8 cellular contexts compared by ENCODE assay signal in the genomic region with DNA sequence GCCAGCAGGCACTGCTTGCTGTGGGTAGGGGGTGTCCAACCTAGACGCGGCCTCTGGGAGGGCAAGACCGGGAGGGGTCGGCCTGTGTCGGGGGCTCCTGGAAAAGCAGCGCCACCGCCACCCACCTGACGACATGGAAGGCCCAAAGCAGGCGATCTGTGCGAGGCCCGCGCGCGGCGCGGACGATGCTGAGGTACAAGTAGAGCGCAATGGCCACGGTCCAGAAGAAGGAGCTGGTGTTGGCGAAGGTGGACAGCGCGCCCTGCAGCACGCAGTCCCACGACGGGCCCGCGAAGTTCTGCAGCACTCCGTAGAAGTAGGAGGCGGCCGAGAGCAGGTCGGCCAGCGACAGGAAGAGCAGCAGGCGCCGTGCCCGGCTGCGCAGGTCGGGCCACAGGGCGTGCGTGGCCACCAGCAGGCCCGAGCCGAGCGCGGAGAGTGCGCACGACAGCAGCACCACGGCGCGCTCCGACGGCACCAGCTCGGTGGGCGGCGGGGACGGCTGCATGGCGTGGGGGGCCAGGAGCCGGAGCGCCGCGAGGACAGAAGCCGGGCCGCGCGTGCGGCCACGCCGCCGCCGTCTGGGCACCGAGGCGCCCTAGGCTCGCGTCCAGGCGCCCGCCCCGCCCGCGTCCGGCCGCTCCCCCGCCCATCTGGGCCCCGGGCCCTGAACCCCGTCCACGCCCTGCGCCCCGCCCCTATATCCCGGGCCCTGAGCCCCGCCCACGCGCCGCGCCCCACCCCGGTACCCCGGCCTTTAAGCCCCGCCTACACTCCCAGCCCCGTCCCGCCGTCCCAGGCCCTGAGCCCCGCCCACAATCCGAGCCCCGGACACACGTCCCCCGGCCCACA. TPM values are rescaled to one million over a fixed set of nuclear protein-coding genes. Genes with fewer than 3 reads are reported as not detected.
A peak's percentile ranks its signal among the peaks of the same experiment; 100 is the strongest.
DNase-seq lines count a peak whose midpoint lies in the region; ATAC-seq, FAIRE-seq and TF ChIP-seq lines count a peak whose summit lies in the region.

A gene with protein sequence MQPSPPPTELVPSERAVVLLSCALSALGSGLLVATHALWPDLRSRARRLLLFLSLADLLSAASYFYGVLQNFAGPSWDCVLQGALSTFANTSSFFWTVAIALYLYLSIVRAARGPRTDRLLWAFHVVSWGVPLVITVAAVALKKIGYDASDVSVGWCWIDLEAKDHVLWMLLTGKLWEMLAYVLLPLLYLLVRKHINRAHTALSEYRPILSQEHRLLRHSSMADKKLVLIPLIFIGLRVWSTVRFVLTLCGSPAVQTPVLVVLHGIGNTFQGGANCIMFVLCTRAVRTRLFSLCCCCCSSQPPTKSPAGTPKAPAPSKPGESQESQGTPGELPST (minus strand): TSS at position 583 of the 852 bp plus-strand sequence. CDS start 75 bp downstream, at position 508.

- no peak for TF ChIP-seq CTCF in fibroblast of villous mesenchyme (IDR thresholded peaks at IDR 0.05; ENCODE audit: insufficient read depth, low read depth, low read length)
- peak in 1 of 2 donors; percentile 20 for TF ChIP-seq CTCF in suprapubic skin (IDR thresholded peaks at IDR 0.05)

- H3K4me1 ChIP-seq in neuron (ENCODE audit: insufficient read depth, low read length) (no peaks in the 10 kb centered on the region), suprapubic skin (peaks cover 58% of the 10 kb centered on the region)

- peak within 1 kb of the TSS; percentile 96 for H3K27ac ChIP-seq in suprapubic skin

- H2AFZ ChIP-seq in neuron (ENCODE audit: low read depth, low read length): peak within 1 kb of the TSS; percentile 46

- FAIRE-seq in RCC 7860 (lab: Jason Lieb, UNC): no peak

- H3K4me3 ChIP-seq in fibroblast of villous mesenchyme (ENCODE audit: low read depth, low read length) (peak within 1 kb of the TSS; percentile 62), neuron (ENCODE audit: low read length) (no peak within 1 kb of the TSS), suprapubic skin (peak within 1 kb of the TSS; percentile 83)

- ATAC-seq in GM19023 (IDR thresholded peaks at IDR 0.05; ENCODE audit: unreplicated experiment): peak; percentile 57
- peak; percentile 50 for ATAC-seq in HG03159 (IDR thresholded peaks at IDR 0.05; ENCODE audit: unreplicated experiment)

- TF ChIP-seq EP300 in suprapubic skin (IDR thresholded peaks at IDR 0.05): no peak

- peak; percentile 34 to 36 for TF ChIP-seq POLR2A in suprapubic skin (IDR thresholded peaks at IDR 0.05)

- H3K9me3 ChIP-seq in neuron (ENCODE audit: low read length) (peaks cover 6% of the 10 kb centered on the region), suprapubic skin (no peaks in the 10 kb centered on the region)

- H3K36me3 ChIP-seq in neuron (ENCODE audit: insufficient read depth, low read length) (no peaks in the 10 kb centered on the region), suprapubic skin (no peaks in the 10 kb centered on the region)

- WGBS in suprapubic skin: no CpG with 5 or more reads among the region's 102 CpGs

- H3K27me3 ChIP-seq in neuron (ENCODE audit: insufficient read depth, low read length) (peaks cover 35% of the 10 kb centered on the region), suprapubic skin (no peaks in the 10 kb centered on the region)

- DNase-seq in AML-193 (lab: John Stamatoyannopoulos, UW) (peak; percentile 42 to 64), RCC 7860 (ENCODE audit: low spot score) (peak; percentile 61), fibroblast of villous mesenchyme (ENCODE audit: low read depth) (peak; percentile 86), suprapubic skin (ENCODE audit: low spot score in 2 of 2) (peak; percentile 91 to 94)
- peak; percentile 72 for DNase-seq in activated effector memory CD4-positive, alpha-beta T cell treated with Interleukin-2 at 50 U/mL for 16 hours

RNA-seq across cellular contexts. Expression of the gene that starts here (rescaled TPM):
- total RNA-seq in fibroblast of villous mesenchyme (6.1 and 9.5 TPM in 2 replicates), suprapubic skin (10 to 100 TPM; 38.9 to 62.8 (median 44.2) TPM)
